Comparison of ENCODE assay signal across 1 cellular context in the genomic region with DNA sequence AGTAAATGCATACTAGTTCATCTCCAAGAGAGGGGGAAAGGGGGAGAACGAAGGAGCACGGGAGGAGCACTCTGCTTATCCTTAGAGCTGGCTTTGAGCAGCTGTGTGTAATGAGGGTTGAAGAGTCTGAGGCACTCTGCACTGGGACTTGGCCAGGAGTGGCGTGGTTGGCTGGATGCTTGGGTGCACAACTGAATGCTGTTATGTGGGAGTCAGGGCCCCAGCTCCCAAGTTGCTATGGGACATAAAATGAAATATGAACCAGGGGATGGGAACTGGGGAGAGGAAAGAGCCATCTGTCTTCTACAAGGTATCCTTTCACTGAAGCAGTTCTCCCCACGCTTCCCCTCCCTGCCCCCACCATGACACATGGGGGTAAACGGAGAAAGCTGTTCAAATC.
TF ChIP-seq lines count a peak whose summit lies in the region.

No MANE protein-coding gene starts in this region.

TF ChIP-seq in HepG2, 621 proteins besides CTCF, POLR2A, EP300 and RAD21 (continued from another document):
- TF ChIP-seq SETDB1 (CRISPR knock-in tag; IDR thresholded peaks at IDR 0.05; ENCODE audit: borderline replicate concordance) (no peak), PTBP1 (IDR thresholded peaks at IDR 0.05; ENCODE audit: low read depth, low read length, poor library complexity, severe bottlenecking) (no peak), NR2C2 (CRISPR knock-in tag; IDR thresholded peaks at IDR 0.05; ENCODE audit: borderline replicate concordance) (no peak), ZBTB1 (CRISPR knock-in tag; IDR thresholded peaks at IDR 0.05; ENCODE audit: borderline replicate concordance) (no peak), PPARG (CRISPR knock-in tag; conservative IDR thresholded peaks at IDR 0.05) (no peak), ZNF326 (CRISPR knock-in tag; IDR thresholded peaks at IDR 0.05; ENCODE audit: borderline replicate concordance) (no peak), TSC22D2 (CRISPR knock-in tag; IDR thresholded peaks at IDR 0.05; ENCODE audit: borderline replicate concordance) (no peak)
- TF ChIP-seq, protein P1, sequence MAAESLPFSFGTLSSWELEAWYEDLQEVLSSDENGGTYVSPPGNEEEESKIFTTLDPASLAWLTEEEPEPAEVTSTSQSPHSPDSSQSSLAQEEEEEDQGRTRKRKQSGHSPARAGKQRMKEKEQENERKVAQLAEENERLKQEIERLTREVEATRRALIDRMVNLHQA (CRISPR knock-in tag; IDR thresholded peaks at IDR 0.05) = no peak
- TF ChIP-seq, protein P2, sequence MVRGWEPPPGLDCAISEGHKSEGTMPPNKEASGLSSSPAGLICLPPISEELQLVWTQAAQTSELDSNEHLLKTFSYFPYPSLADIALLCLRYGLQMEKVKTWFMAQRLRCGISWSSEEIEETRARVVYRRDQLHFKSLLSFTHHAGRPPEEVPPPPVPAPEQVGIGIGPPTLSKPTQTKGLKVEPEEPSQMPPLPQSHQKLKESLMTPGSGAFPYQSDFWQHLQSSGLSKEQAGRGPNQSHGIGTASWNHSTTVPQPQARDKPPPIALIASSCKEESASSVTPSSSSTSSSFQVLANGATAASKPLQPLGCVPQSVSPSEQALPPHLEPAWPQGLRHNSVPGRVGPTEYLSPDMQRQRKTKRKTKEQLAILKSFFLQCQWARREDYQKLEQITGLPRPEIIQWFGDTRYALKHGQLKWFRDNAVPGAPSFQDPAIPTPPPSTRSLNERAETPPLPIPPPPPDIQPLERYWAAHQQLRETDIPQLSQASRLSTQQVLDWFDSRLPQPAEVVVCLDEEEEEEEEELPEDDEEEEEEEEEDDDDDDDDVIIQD (CRISPR knock-in tag; IDR thresholded peaks at IDR 0.05; ENCODE audit: low read depth) = no peak
